Comparison of ENCODE assay signal across 8 cellular contexts in genomic region chr16:81314603-81315270, GRCh38. TPM values are rescaled to one million over a fixed set of nuclear protein-coding genes. Genes with fewer than 3 reads are reported as not detected.
DNase-seq lines count a peak whose midpoint lies in the region; ATAC-seq and TF ChIP-seq lines count a peak whose summit lies in the region.

GAN (plus strand) TSS chr16:81314962; CDS start chr16:81315114, 152 bp downstream.

- ATAC-seq in DND-41 (ENCODE audit: insufficient read depth, low read depth), result peak; percentile 97
- ATAC-seq in GM21825 (IDR thresholded peaks at IDR 0.05; ENCODE audit: unreplicated experiment), result peak; percentile 96

- no peaks in the 10 kb centered on the region; the same call in 1 of the 2 replicates for H3K36me3 ChIP-seq in DND-41 (ENCODE audit: insufficient read depth, low read length)
- H3K36me3 ChIP-seq in KOPT-K1 (ENCODE audit: insufficient read depth, low read length), result no peaks in the 10 kb centered on the region
- no peaks in the 10 kb centered on the region for H3K36me3 ChIP-seq in Peyer's patch
- no peaks in the 10 kb centered on the region for H3K36me3 ChIP-seq in esophagus muscularis mucosa
- H3K36me3 ChIP-seq in muscle layer of duodenum (ENCODE audit: control insufficient read depth in 1 of 2, insufficient read depth in 2 of 2, low read length in 2 of 2), result no peaks in the 10 kb centered on the region

- peak within 1 kb of the TSS; percentile 93 for H2AFZ ChIP-seq in DND-41 (ENCODE audit: low read depth, low read length)

- peaks cover 62% of the 10 kb centered on the region for H3K79me2 ChIP-seq in DND-41 (ENCODE audit: insufficient read depth, low read length)

- intact Hi-C loops in esophagus muscularis mucosa (cut with DNase I), result loop anchor here (5.0 kb wide), 2 partner anchors 52 to 107 kb away; no protein-coding TSS in a partner anchor

- WGBS in esophagus muscularis mucosa, result 0% methylated on average over 8 of the region's 75 CpGs

- no peaks in the 10 kb centered on the region for H3K9me3 ChIP-seq in DND-41 (ENCODE audit: insufficient read depth, low read length, severe bottlenecking)
- no peaks in the 10 kb centered on the region for H3K9me3 ChIP-seq in KOPT-K1 (ENCODE audit: insufficient read depth, low read length, poor library complexity, severe bottlenecking)
- no peaks in the 10 kb centered on the region for H3K9me3 ChIP-seq in Peyer's patch
- H3K9me3 ChIP-seq in esophagus muscularis mucosa, result no peaks in the 10 kb centered on the region
- no peaks in the 10 kb centered on the region for H3K9me3 ChIP-seq in muscle layer of duodenum (ENCODE audit: control insufficient read depth in 1 of 2, low read length in 2 of 2)

- H3K4me3 ChIP-seq in DND-41 (ENCODE audit: low read depth in 1 of 2, low read length in 2 of 2) (peak within 1 kb of the TSS; percentile 80 to 96), Peyer's patch (peak within 1 kb of the TSS; percentile 85 to 99 (median 98)), esophagus muscularis mucosa (peak within 1 kb of the TSS; percentile 88 to 93 (median 90)), muscle layer of duodenum (ENCODE audit: low read depth in 1 of 2, low read length in 2 of 2) (peak within 1 kb of the TSS; percentile 96 to 99)

- H3K27me3 ChIP-seq in DND-41 (ENCODE audit: insufficient read depth, low read length, poor library complexity), result no peaks in the 10 kb centered on the region
- H3K27me3 ChIP-seq in Peyer's patch, result no peaks in the 10 kb centered on the region
- no peaks in the 10 kb centered on the region for H3K27me3 ChIP-seq in esophagus muscularis mucosa
- H3K27me3 ChIP-seq in muscle layer of duodenum (ENCODE audit: low read depth, low read length), result no peaks in the 10 kb centered on the region

- H4K20me1 ChIP-seq in DND-41 (ENCODE audit: insufficient read depth, low read length), result peaks cover 25% of the 10 kb centered on the region; the same call in 1 of the 2 replicates

- DNase-seq in DND-41 (peak; percentile 96), Peyer's patch (peak; percentile 95 to 98 (median 96)), activated T-helper 1 cell treated with Interleukin-2 at 50 U/mL for 16 hours (ENCODE audit: low read depth) (peak; percentile 86), esophagus muscularis mucosa (ENCODE audit: extremely low spot score) (peak; percentile 99)
- peak; percentile 90 for DNase-seq in stimulated activated CD8-positive, alpha-beta memory T cell treated with anti-CD3 and anti-CD28 coated beads, Interleukin-7, amount 100 ng/mL, for 24 hours (ENCODE audit: low read depth)

- TF ChIP-seq CTCF in DND-41 (IDR thresholded peaks at IDR 0.05; ENCODE audit: borderline replicate concordance, extremely low read depth, low read length, poor library complexity, severe bottlenecking), result no peak
- TF ChIP-seq CTCF in Peyer's patch (IDR thresholded peaks at IDR 0.05), result peak in 1 of 6 experiments; percentile 2
- no peak for TF ChIP-seq CTCF in esophagus muscularis mucosa (IDR thresholded peaks at IDR 0.05)

- no peak for TF ChIP-seq EP300 in esophagus muscularis mucosa (IDR thresholded peaks at IDR 0.05)

- TF ChIP-seq POLR2A in Peyer's patch (IDR thresholded peaks at IDR 0.05) (peak; percentile 89 to 94), esophagus muscularis mucosa (IDR thresholded peaks at IDR 0.05; ENCODE audit: low read depth) (peak; percentile 73)

- H3K27ac ChIP-seq in DND-41 (ENCODE audit: low read length) (peak within 1 kb of the TSS; percentile 84), KOPT-K1 (ENCODE audit: low read depth, low read length, poor library complexity, severe bottlenecking) (peak within 1 kb of the TSS; percentile 64), Peyer's patch (peak within 1 kb of the TSS; percentile 89 to 97 (median 94)), esophagus muscularis mucosa (replicated peaks in 1 of 4) (peak within 1 kb of the TSS; percentile 91 to 96 (median 94)), muscle layer of duodenum (ENCODE audit: low read length) (peak within 1 kb of the TSS; percentile 73)

- H3K9ac ChIP-seq in DND-41 (ENCODE audit: low read depth, low read length), result peak within 1 kb of the TSS; percentile 82

- H3K4me1 ChIP-seq in DND-41 (ENCODE audit: insufficient read depth, low read length), result peaks cover 42% of the 10 kb centered on the region
- peaks cover 0 to 44% (median 0%) of the 10 kb centered on the region in 4 donors for H3K4me1 ChIP-seq in Peyer's patch
- peaks cover 30 to 65% (median 47%) of the 10 kb centered on the region in 4 donors for H3K4me1 ChIP-seq in esophagus muscularis mucosa
- peaks cover 9 to 22% of the 10 kb centered on the region in 2 donors for H3K4me1 ChIP-seq in muscle layer of duodenum (ENCODE audit: control insufficient read depth in 1 of 2, insufficient read depth in 2 of 2, low read length in 2 of 2)

- peak within 1 kb of the TSS; percentile 94 for H3K4me2 ChIP-seq in DND-41 (ENCODE audit: insufficient read depth, low read length)

RNA-seq across cellular contexts. Expression of gene GAN, which starts in this region (rescaled TPM):
- total RNA-seq in Peyer's patch (10 to 100 TPM in 3 of 4 donors, 1 to 10 TPM in 1; 7.4 to 15.2 (median 11.9) TPM), esophagus muscularis mucosa (10 to 100 TPM in 3 of 4 donors, 1 to 10 TPM in 1; 9.6 to 14.8 (median 11.7) TPM)

Comparison
In these comparisons a context has a peak if more than half of its experiments do, and no peak if none do; other contexts are left out.
1. Peak in every context shown above with its lines: DNase-seq, ATAC-seq, H3K4me3 ChIP-seq and H3K27ac ChIP-seq.